In genomic region chr19:40425450-40426287, GRCh38 we compare ENCODE assay signal across 8 cellular contexts. TPM values are rescaled to one million over a fixed set of nuclear protein-coding genes. Genes with fewer than 3 reads are reported as not detected.
DNase-seq lines count a peak whose midpoint lies in the region; ATAC-seq and TF ChIP-seq lines count a peak whose summit lies in the region.

Gene SERTAD1 (minus strand): TSS chr19:40425992. CDS start chr19:40423546, 2,446 bp downstream.

- POLR2A ChIA-PET in BJ (lab: Charles Lee) = interaction anchor here (0.6 to 1.1 kb wide), 7 partner anchors 17 to 325 kb away, joined by 3 to 9 read pairs (median 3); partner anchors contain the start of genes C19orf47, PLD3 and SNRPA

- peaks cover 8% of the 10 kb centered on the region for H3K36me3 ChIP-seq in BJ (ENCODE audit: control insufficient read depth, insufficient read depth, low read length)

- CTCF ChIA-PET in BJ (lab: Yijun Ruan, JAX) = interaction anchor here (0.7 to 2.3 kb wide), 9 partner anchors 9 to 209 kb away, joined by 3 to 11 read pairs (median 6); no protein-coding TSS in a partner anchor

- DNase-seq in BJ (ENCODE audit: low read depth) = peak; percentile 94
- peak; percentile 99 for DNase-seq in GM19238 (ENCODE audit: insufficient read length, low spot score)
- DNase-seq in NCI-H524 (lab: John Stamatoyannopoulos, UW) = peak; percentile 100
- DNase-seq in activated CD4-positive, alpha-beta T cell treated with anti-CD3 and anti-CD28 coated beads for 4 hours = peak; percentile 100
- DNase-seq in kidney tubule cell (ENCODE audit: low spot score) = peak; percentile 99
- peak; percentile 99 to 100 (median 100) for DNase-seq in stimulated activated CD4-positive, alpha-beta T cell treated with anti-CD3 and anti-CD28 coated beads, Interleukin-1b, Interleukin-23, amount 100 ng/mL, for 24 hours (ENCODE audit: low read depth in 4 of 4, low spot score in 1 of 4)

- H3K4me3 ChIP-seq in BJ (ENCODE audit: low read depth, low read length) = peak within 1 kb of the TSS; percentile 61

- H3K27ac ChIP-seq in cingulate gyrus (ENCODE audit: low read depth, low read length) = peak within 1 kb of the TSS; percentile 90

- H3K27me3 ChIP-seq in BJ (ENCODE audit: control insufficient read depth, insufficient read depth, low read length) = no peaks in the 10 kb centered on the region

- peak; percentile 83 for TF ChIP-seq CTCF in BJ (IDR thresholded peaks at IDR 0.05; ENCODE audit: insufficient read depth, low read depth, low read length)

- peak; percentile 78 for ATAC-seq in HG03442 (IDR thresholded peaks at IDR 0.05; ENCODE audit: unreplicated experiment)

RNA-seq across cellular contexts. Expression of gene SERTAD1, which starts in this region (rescaled TPM):
- 14.5 and 21.9 TPM in 2 replicates for polyA plus RNA-seq in BJ (2011; rRNA removed)
- polyA minus RNA-seq in BJ (2011; rRNA and poly(A)+ RNA removed) = 3.5 and 4.2 TPM in 2 replicates

Comparison
In these comparisons a context has a peak if more than half of its experiments do, and no peak if none do; other contexts are left out.
1. Peak in every context shown above with its lines: DNase-seq, ATAC-seq, H3K4me3 ChIP-seq and H3K27ac ChIP-seq.